In genomic region chr5:131381011-131381410, GRCh38 we compare ENCODE assay signal across 10 cellular contexts.
A peak's percentile ranks its signal among the peaks of the same experiment; 100 is the strongest.
DNase-seq lines count a peak whose midpoint lies in the region; ATAC-seq and TF ChIP-seq lines count a peak whose summit lies in the region.
"Had no signal": no experiment of that assay in that cellular context is flagged by ENCODE, and none has a peak within 500 bp of the region (broad histone marks: within the 10 kb centered on the region; RNA-seq: fewer than 3 reads in every experiment).

No MANE protein-coding gene starts in this region.

- H3K4me1 Mint-ChIP-seq in T-helper 2 cell treated with Interferon-gamma antibody and Interleukin-4, amounts not matched to agents 5 μg/mL and 100 μg/mL, for 36 hours (ENCODE audit: low read depth) = peaks cover 76% of the 10 kb centered on the region

- ATAC-seq in GM18520 (IDR thresholded peaks at IDR 0.05; ENCODE audit: unreplicated experiment) = no peak
- ATAC-seq: lower lobe of right lung had no signal

- H3K4me3 ChIP-seq in HL-60 (replicated peaks; ENCODE audit: insufficient read depth, low read length) = no peak overlapping the region
- H3K4me3 ChIP-seq in spleen = peak overlapping the region in 1 of 8 donors; percentile 31
- no peak overlapping the region for H3K4me3 ChIP-seq in foreskin fibroblast (ENCODE audit: low read depth in 1 of 2, low read length in 2 of 2)
- H3K4me3 ChIP-seq: lower lobe of right lung had no signal

- H3K27me3 ChIP-seq in HL-60 (ENCODE audit: insufficient read depth, poor library complexity, severe bottlenecking) (no peaks in the 10 kb centered on the region), spleen (replicated peaks in 1 of 7) (no peaks in the 10 kb centered on the region)

- H3K27ac ChIP-seq in HL-60 (replicated peaks) = peak overlapping the region; percentile 66
- peak overlapping the region; percentile 85 to 96 (median 93) for H3K27ac ChIP-seq in spleen

- TF ChIP-seq CTCF in HL-60 (IDR thresholded peaks at IDR 0.05; ENCODE audit: insufficient read depth, low read length) (no peak), spleen (IDR thresholded peaks at IDR 0.05 in 8 of 11, conservative IDR thresholded peaks at IDR 0.05 in 3 of 11) (no peak), foreskin fibroblast (IDR thresholded peaks at IDR 0.05; ENCODE audit: low read depth, low read length) (no peak)

- WGBS in spleen, 5 donors = 68 to 83% (median 68%) methylated on average over 4 of the region's 4 CpGs

- no peak for TF ChIP-seq POLR2A in spleen (IDR thresholded peaks at IDR 0.05)

- DNase-seq in HL-60 (ENCODE audit: low read depth in 1 of 2, low spot score in 1 of 2) = no peak
- DNase-seq in T-helper 2 cell treated with Interferon-gamma antibody and Interleukin-4, amounts not matched to agents 5 μg/mL and 100 μg/mL, for 36 hours (ENCODE audit: low spot score) = no peak
- peak; percentile 18 for DNase-seq in fibroblast of peridontal ligament (ENCODE audit: extremely low read depth)
- DNase-seq in spleen = no peak
- no peak for DNase-seq in foreskin fibroblast
- no peak for DNase-seq in SW480 (ENCODE audit: low spot score)
- DNase-seq: activated effector memory CD4-positive, alpha-beta T cell treated with Interleukin-2 at 50 U/mL for 16 hours; lower lobe of right lung; NCI-H2029 treated with DMSO at 0.1 percent for 48 hours had no signal

- H3K36me3 ChIP-seq in spleen = peaks cover 0 to 10% (median 7%) of the 10 kb centered on the region in 6 donors

- H3K4me1 ChIP-seq in spleen = peaks cover 67 to 97% (median 80%) of the 10 kb centered on the region in 6 donors

- H3K9me3 Mint-ChIP-seq in T-helper 2 cell treated with Interferon-gamma antibody and Interleukin-4, amounts not matched to agents 5 μg/mL and 100 μg/mL, for 36 hours = no peaks in the 10 kb centered on the region

- H3K4me3 Mint-ChIP-seq in T-helper 2 cell treated with Interferon-gamma antibody and Interleukin-4, amounts not matched to agents 5 μg/mL and 100 μg/mL, for 36 hours = peak overlapping the region; percentile 81

- no peaks in the 10 kb centered on the region for H3K27me3 Mint-ChIP-seq in T-helper 2 cell treated with Interferon-gamma antibody and Interleukin-4, amounts not matched to agents 5 μg/mL and 100 μg/mL, for 36 hours (ENCODE audit: low read depth)

- intact Hi-C loops in spleen (cut with DNase I; ENCODE audit: low total_unique reads) = loop anchor here (10.0 kb wide), 2 partner anchors 106 to 216 kb away; partner anchors contain the start of gene HINT1

- peak overlapping the region; percentile 94 for H3K27ac Mint-ChIP-seq in T-helper 2 cell treated with Interferon-gamma antibody and Interleukin-4, amounts not matched to agents 5 μg/mL and 100 μg/mL, for 36 hours

- no peaks in the 10 kb centered on the region for H3K9me3 ChIP-seq in spleen
- H3K9me3 ChIP-seq: lower lobe of right lung had no signal

- peaks cover 47% of the 10 kb centered on the region for H3K36me3 Mint-ChIP-seq in T-helper 2 cell treated with Interferon-gamma antibody and Interleukin-4, amounts not matched to agents 5 μg/mL and 100 μg/mL, for 36 hours (ENCODE audit: low read depth)
